Comparison of ENCODE assay signal across 33 cellular contexts in genomic region chr2:16674154-16674553, GRCh38.
"Had no signal": no experiment of that assay in that cellular context is flagged by ENCODE, and none has a peak within 500 bp of the region (broad histone marks: within the 10 kb centered on the region; RNA-seq: fewer than 3 reads in every experiment).

No MANE protein-coding gene starts in this region.

- H2AFZ ChIP-seq: parathyroid adenoma had no signal

- H3K36me3 ChIP-seq: ovary, right lobe of liver, sigmoid colon, spleen, suprapubic skin, tibial artery, transverse colon, upper lobe of right lung, vagina had no signal

- H3K4me3 ChIP-seq: ovary, psoas muscle, right lobe of liver, sigmoid colon, skin epidermis, smooth muscle cell, spleen, suprapubic skin, testis, tibial artery, transverse colon, upper lobe of right lung, vagina had no signal

- H3K79me2 ChIP-seq: parathyroid adenoma had no signal

- H3K27ac ChIP-seq: ovary, parathyroid adenoma, psoas muscle, right lobe of liver, sigmoid colon, skin epidermis, spleen, suprapubic skin, testis, tibial artery, transverse colon, upper lobe of right lung, vagina had no signal

- H3K27me3 Mint-ChIP-seq: natural killer cell treated with Interleukin-12 subunit alpha and Interleukin-12 subunit beta and Interleukin-15 and Interleukin-18, amount 100 ng/mL, for 72 hours; stimulated activated memory B cell treated with anti-CD40 and anti-IgM and Interleukin-4, amounts not matched to agents 10 μg/mL and 1 μg/mL and 100 μg/mL, for 72 hours had no signal

- H3K4me1 Mint-ChIP-seq: naive thymus-derived CD8-positive, alpha-beta T cell; stimulated activated naive CD8-positive, alpha-beta T cell treated with anti-CD3 and anti-CD28 coated beads, Interleukin-15, amount 100 ng/mL, for 72 hours had no signal

- H3K36me3 Mint-ChIP-seq: naive B cell; stimulated activated memory B cell treated with anti-CD40 and anti-IgM and Interleukin-4, amounts not matched to agents 10 μg/mL and 1 μg/mL and 100 μg/mL, for 72 hours; type B pancreatic cell had no signal

- DNase-seq: naive B cell; naive thymus-derived CD8-positive, alpha-beta T cell; occipital lobe; ovary; posterior cingulate gyrus; psoas muscle; right cardiac atrium; right lobe of liver; sigmoid colon; spleen; stimulated activated CD4-positive, alpha-beta T cell treated with anti-CD3 and anti-CD28 coated beads, Interleukin-12 subunit alpha, Interleukin-12 subunit beta, amount 100 ng/mL, for 4 hours; stimulated activated CD4-positive, alpha-beta T cell treated with anti-CD3 and anti-CD28 coated beads, Interleukin-1b, Interleukin-23, amount 100 ng/mL, for 48 hours; stimulated activated CD4-positive, alpha-beta T cell treated with anti-CD3 and anti-CD28 coated beads, Interleukin-4, amount 100 ng/mL, for 1 hour; stimulated activated CD4-positive, alpha-beta T cell treated with anti-CD3 and anti-CD28 coated beads, Interleukin-4, amount 100 ng/mL, for 4 hours; stimulated activated CD8-positive, alpha-beta memory T cell treated with anti-CD3 and anti-CD28 coated beads, Interleukin-4, amount 100 ng/mL, for 48 hours; stimulated activated naive CD4-positive, alpha-beta T cell; stimulated activated naive CD8-positive, alpha-beta T cell treated with anti-CD3 and anti-CD28 coated beads, Interleukin-15, amount 100 ng/mL, for 72 hours; stimulated activated naive CD8-positive, alpha-beta T cell treated with anti-CD3 and anti-CD28 coated beads, Interleukin-15, Interleukin-2, amounts not matched to agents 100 U/mL and 50 U/mL, for 24 hours; substantia nigra; testis; tibial artery; transverse colon; upper lobe of right lung had no signal

- H3K9me3 Mint-ChIP-seq: natural killer cell treated with Interleukin-12 subunit alpha and Interleukin-12 subunit beta and Interleukin-15 and Interleukin-18, amount 100 ng/mL, for 72 hours; stimulated activated memory B cell treated with anti-CD40 and anti-IgM and Interleukin-4, amounts not matched to agents 10 μg/mL and 1 μg/mL and 100 μg/mL, for 72 hours; stimulated activated naive CD8-positive, alpha-beta T cell treated with anti-CD3 and anti-CD28 coated beads, Interleukin-15, amount 100 ng/mL, for 72 hours had no signal

- H3K4me3 Mint-ChIP-seq: naive B cell; naive thymus-derived CD8-positive, alpha-beta T cell; natural killer cell treated with Interleukin-12 subunit alpha and Interleukin-12 subunit beta and Interleukin-15 and Interleukin-18, amount 100 ng/mL, for 72 hours; neural crest cell; stimulated activated memory B cell treated with anti-CD40 and anti-IgM and Interleukin-4, amounts not matched to agents 10 μg/mL and 1 μg/mL and 100 μg/mL, for 72 hours; stimulated activated naive CD8-positive, alpha-beta T cell treated with anti-CD3 and anti-CD28 coated beads, Interleukin-15, amount 100 ng/mL, for 72 hours; type B pancreatic cell had no signal

- H3K4me2 ChIP-seq: smooth muscle cell had no signal

- H3K4me1 ChIP-seq: parathyroid adenoma, psoas muscle, right lobe of liver, sigmoid colon, spleen, suprapubic skin, testis, tibial artery, transverse colon, upper lobe of right lung, vagina had no signal

- H3K27me3 ChIP-seq: ovary, right lobe of liver, sigmoid colon, spleen, suprapubic skin, testis, tibial artery, transverse colon, upper lobe of right lung, vagina had no signal

- H3K9me3 ChIP-seq: ovary, right lobe of liver, suprapubic skin, testis, vagina had no signal

- H3K9ac ChIP-seq: parathyroid adenoma had no signal

- H3K27ac Mint-ChIP-seq: naive thymus-derived CD8-positive, alpha-beta T cell; natural killer cell treated with Interleukin-12 subunit alpha and Interleukin-12 subunit beta and Interleukin-15 and Interleukin-18, amount 100 ng/mL, for 72 hours; progenitor cell of endocrine pancreas; stimulated activated memory B cell treated with anti-CD40 and anti-IgM and Interleukin-4, amounts not matched to agents 10 μg/mL and 1 μg/mL and 100 μg/mL, for 72 hours; type B pancreatic cell had no signal
